Comparison of ENCODE assay signal across 11 cellular contexts in genomic region chr20:40612247-40612646, GRCh38.
"Had no signal": no experiment of that assay in that cellular context is flagged by ENCODE, and none has a peak within 500 bp of the region (broad histone marks: within the 10 kb centered on the region; RNA-seq: fewer than 3 reads in every experiment).

No MANE protein-coding gene starts in this region.

- DNase-seq: GM23248, GOT3, H7, H9, HCEC 1CT, HFFc6 had no signal

- H3K4me1 ChIP-seq: HAP-1 had no signal

- H2AFZ ChIP-seq: GM23248, GM23338 had no signal

- H3K9ac ChIP-seq: GM23248 had no signal

- H3K4me2 ChIP-seq: GM23338 had no signal

- ATAC-seq: GM23338, HCT116 had no signal

- FAIRE-seq: H1, H54 had no signal

- H3K9me3 ChIP-seq: HAP-1 had no signal

- H3K27ac ChIP-seq: GM23248 had no signal

- H3K4me3 ChIP-seq: GM23248, GM23338, HAP-1 had no signal

- H3K36me3 ChIP-seq: HAP-1 had no signal
